ENCODE assay signal across 23 cellular contexts in the genomic region with DNA sequence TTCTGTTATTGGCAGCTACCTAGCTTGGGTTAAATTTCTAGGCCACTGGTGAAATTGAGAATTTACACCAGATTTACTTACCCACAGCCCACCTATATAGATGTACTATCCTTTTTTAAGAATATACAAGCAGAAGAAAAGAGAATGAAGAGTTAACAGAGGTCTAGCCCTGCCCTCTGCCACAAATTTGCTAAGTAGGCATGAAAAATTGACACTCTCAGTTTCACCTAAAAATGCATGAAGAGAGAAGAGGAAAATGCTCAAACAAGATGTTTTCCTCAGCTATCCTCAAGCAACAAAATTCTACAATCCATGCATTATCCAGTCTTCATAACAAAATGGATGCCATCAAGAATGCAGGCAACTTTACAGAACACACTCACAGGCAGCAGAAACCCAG. TPM values are rescaled to one million over a fixed set of nuclear protein-coding genes. Genes with fewer than 3 reads are reported as not detected.
"Had no signal": no experiment of that assay in that cellular context is flagged by ENCODE, and none has a peak within 500 bp of the region (broad histone marks: within the 10 kb centered on the region; RNA-seq: fewer than 3 reads in every experiment).

No MANE protein-coding gene starts in this region.

- H3K27me3 ChIP-seq: Peyer's patch, SJCRH30 had no signal

- H3K4me3 ChIP-seq: K562, Peyer's patch, SJCRH30 had no signal

- H3K36me3 ChIP-seq: Peyer's patch, SJCRH30 had no signal

- ATAC-seq: K562, PC-3 had no signal

- H3K27ac ChIP-seq: HL-60, Peyer's patch, SJCRH30 had no signal

- H3K9me3 ChIP-seq: Peyer's patch, SJCRH30 had no signal

- DNase-seq: NCI-H1092; NCI-H1105 treated with DMSO at 0.1 percent for 48 hours; NCI-H1417 treated with DMSO at 0.1 percent for 48 hours; NCI-H146; NCI-H1694 treated with DMSO at 0.1 percent for 48 hours; NCI-H1930; NCI-H2081; NCI-H2107; NCI-H2227 treated with DMSO at 0.1 percent for 48 hours; NCI-H510A; NCI-H524 treated with DMSO at 0.1 percent for 48 hours; NCI-H774; NK-92 treated with Interleukin-12 subunit alpha and Interleukin-12 subunit beta, amount 100 ng/mL, for 24 hours; PC-3; Peyer's patch; SHP77 treated with DMSO at 0.1 percent for 48 hours; SJCRH30 had no signal

- H3K4me1 ChIP-seq: Peyer's patch, SJCRH30 had no signal

RNA-seq across cellular contexts. Expression of gene RNF148, which starts 24.6 kb away (rescaled TPM):
- total RNA-seq: K562, LHCN-M2, OCI-LY7, RPMI7951, SJCRH30 had no signal
- polyA plus RNA-seq: IgD-negative memory B cell, K562 had no signal

RNA-seq across cellular contexts. Expression of gene RNF133, which starts 28.4 kb away (rescaled TPM):
- total RNA-seq: K562, LHCN-M2, OCI-LY7, RPMI7951, SJCRH30 had no signal
- polyA plus RNA-seq: IgD-negative memory B cell, K562 had no signal
